10 cellular contexts compared by ENCODE assay signal in genomic region chr5:79699766-79700400, GRCh38. TPM values are rescaled to one million over a fixed set of nuclear protein-coding genes. Genes with fewer than 3 reads are reported as not detected.
A peak's percentile ranks its signal among the peaks of the same experiment; 100 is the strongest.
DNase-seq lines count a peak whose midpoint lies in the region; ATAC-seq, FAIRE-seq and TF ChIP-seq lines count a peak whose summit lies in the region.
"Had no signal": no experiment of that assay in that cellular context is flagged by ENCODE, and none has a peak within 500 bp of the region (broad histone marks: within the 10 kb centered on the region; RNA-seq: fewer than 3 reads in every experiment).

No MANE protein-coding gene starts in this region.

- CTCF ChIA-PET in activated CD4-positive, alpha-beta memory T cell treated with anti-CD3 and anti-CD28 coated beads, Interleukin-2, amount 10 ng/mL, durations not matched to agents 7 days and 5 days (lab: Charles Lee): interaction anchor here (1.0 kb wide), 1 partner anchor 75 kb away, joined by 3 read pairs; no protein-coding TSS in a partner anchor

- no peaks in the 10 kb centered on the region for H3K27me3 Mint-ChIP-seq in activated CD4-positive, alpha-beta memory T cell treated with anti-CD3 and anti-CD28 coated beads, Interleukin-2, amount 10 ng/mL, durations not matched to agents 7 days and 5 days

- peak; percentile 15 for DNase-seq in GM12891 (ENCODE audit: insufficient read length, low spot score)
- DNase-seq in GM19239 (ENCODE audit: insufficient read length, low spot score): peak; percentile 32
- no peak for DNase-seq in activated CD4-positive, alpha-beta memory T cell treated with anti-CD3 and anti-CD28 coated beads, Interleukin-2, amount 10 ng/mL, durations not matched to agents 7 days and 5 days
- no peak for DNase-seq in HT-29 (ENCODE audit: low spot score)
- DNase-seq in iPS-NIHi11 (ENCODE audit: low spot score): no peak
- DNase-seq in midbrain (lab: John Stamatoyannopoulos, UW): no peak
- no peak for DNase-seq in G401 (ENCODE audit: low spot score)
- DNase-seq: anterior cingulate cortex, NCI-H2171 had no signal

- H3K36me3 Mint-ChIP-seq in activated CD4-positive, alpha-beta memory T cell treated with anti-CD3 and anti-CD28 coated beads, Interleukin-2, amount 10 ng/mL, durations not matched to agents 7 days and 5 days (ENCODE audit: low read depth): no peaks in the 10 kb centered on the region

- peak overlapping the region; percentile 60 for H3K27ac Mint-ChIP-seq in activated CD4-positive, alpha-beta memory T cell treated with anti-CD3 and anti-CD28 coated beads, Interleukin-2, amount 10 ng/mL, durations not matched to agents 7 days and 5 days

- FAIRE-seq in GM12891 (lab: Jason Lieb, UNC) (peak; percentile 63), GM19239 (lab: Jason Lieb, UNC) (peak; percentile 96)

- in situ Hi-C loops in G401 (cut with HindIII; ENCODE audit: low sequenced_read_pairs): no loop called here

- ATAC-seq in HG02938 (IDR thresholded peaks at IDR 0.05; ENCODE audit: unreplicated experiment): peak; percentile 93

- no peaks in the 10 kb centered on the region for H3K9me3 Mint-ChIP-seq in activated CD4-positive, alpha-beta memory T cell treated with anti-CD3 and anti-CD28 coated beads, Interleukin-2, amount 10 ng/mL, durations not matched to agents 7 days and 5 days

- no peak overlapping the region for H3K4me3 Mint-ChIP-seq in activated CD4-positive, alpha-beta memory T cell treated with anti-CD3 and anti-CD28 coated beads, Interleukin-2, amount 10 ng/mL, durations not matched to agents 7 days and 5 days

- no peak for TF ChIP-seq POLR2A in GM12891 (IDR thresholded peaks at IDR 0.05; ENCODE audit: low read depth, low read length)

- POLR2A ChIA-PET in activated CD4-positive, alpha-beta memory T cell treated with anti-CD3 and anti-CD28 coated beads, Interleukin-2, amount 10 ng/mL, durations not matched to agents 7 days and 5 days (lab: Charles Lee): no interaction called here

- H3K4me1 Mint-ChIP-seq in activated CD4-positive, alpha-beta memory T cell treated with anti-CD3 and anti-CD28 coated beads, Interleukin-2, amount 10 ng/mL, durations not matched to agents 7 days and 5 days: peaks cover 19% of the 10 kb centered on the region

TF ChIP-seq in GM12891, 5 proteins besides CTCF, POLR2A, EP300 and RAD21:
- TF ChIP-seq POU2F2 (IDR thresholded peaks at IDR 0.05; ENCODE audit: low read depth, low read length): no peak
- TF ChIP-seq TAF1 (IDR thresholded peaks at IDR 0.05; ENCODE audit: low read depth, low read length): no peak
- TF ChIP-seq POLR2AphosphoS5 (IDR thresholded peaks at IDR 0.05; ENCODE audit: low read depth, low read length): no peak

RNA-seq across cellular contexts. Expression of gene CMYA5, which starts 10.2 kb away (rescaled TPM):
- polyA plus RNA-seq in GM12891 (2012; ENCODE audit: low read depth, missing spikeins): 0.23 TPM
- under 1 TPM; 0.08 to 0.10 TPM for total RNA-seq in activated CD4-positive, alpha-beta memory T cell treated with anti-CD3 and anti-CD28 coated beads, Interleukin-2, amount 10 ng/mL, durations not matched to agents 7 days and 5 days
- total RNA-seq in HT-29 (2014; rRNA removed; shearing (Covaris generic)): 0.08 and 1.1 TPM in 2 replicates
- under 0.01 and 0.07 TPM in 2 replicates for total RNA-seq in G401 (2014; rRNA removed; shearing (Covaris generic))

Comparison
In these comparisons a context has a peak if more than half of its experiments do, and no peak if none do; other contexts are left out.
1. DNase-seq: peak in GM12891 (single experiment) and GM19239 (single experiment); none in activated CD4-positive, alpha-beta memory T cell treated with anti-CD3 and anti-CD28 coated beads, Interleukin-2, amount 10 ng/mL, durations not matched to agents 7 days and 5 days (single experiment), HT-29 (single experiment), iPS-NIHi11 (single experiment), midbrain (single experiment) and G401 (single experiment).